22 cellular contexts compared by ENCODE assay signal in the genomic region with DNA sequence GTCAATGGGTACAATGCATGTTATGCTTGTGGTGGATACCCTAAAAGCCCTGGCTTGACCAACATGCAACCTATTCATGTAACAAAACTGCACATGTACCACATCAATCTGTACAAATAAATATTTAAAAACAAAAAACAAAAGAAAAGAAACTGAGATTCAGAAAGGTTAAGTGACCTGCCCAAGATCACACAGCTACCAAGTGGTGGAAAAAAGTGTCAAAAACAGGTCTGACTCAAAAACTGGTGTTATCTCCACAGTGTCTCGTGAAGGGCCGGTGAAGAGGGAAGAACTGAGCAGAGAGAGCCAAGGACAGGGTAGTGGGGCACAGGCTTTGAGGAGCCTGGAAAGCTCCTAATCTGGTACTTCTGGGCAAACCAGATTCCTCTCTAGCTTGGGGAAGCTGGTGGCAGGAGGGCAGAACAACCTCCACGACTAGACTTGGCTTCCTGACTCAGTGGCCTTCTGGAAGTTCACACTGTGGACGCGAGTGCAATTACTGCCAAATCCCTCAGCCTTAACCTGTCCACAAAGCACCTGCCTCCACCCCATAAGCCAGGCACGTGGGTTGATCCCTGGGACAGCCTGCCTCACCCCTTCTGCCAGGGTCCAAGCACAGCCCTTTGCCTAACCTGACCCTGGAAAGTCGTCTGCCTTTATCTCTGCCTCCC. TPM values are rescaled to one million over a fixed set of nuclear protein-coding genes. Genes with fewer than 3 reads are reported as not detected.
A peak's percentile ranks its signal among the peaks of the same experiment; 100 is the strongest.
DNase-seq lines count a peak whose midpoint lies in the region; ATAC-seq and TF ChIP-seq lines count a peak whose summit lies in the region.
"Had no signal": no experiment of that assay in that cellular context is flagged by ENCODE, and none has a peak within 500 bp of the region (broad histone marks: within the 10 kb centered on the region; RNA-seq: fewer than 3 reads in every experiment).

No MANE protein-coding gene starts in this region.

- no peak for ATAC-seq in HG02642 (IDR thresholded peaks at IDR 0.05; ENCODE audit: poor library complexity, unreplicated experiment)
- ATAC-seq: activated T-cell treated with anti-CD3 and anti-CD28 coated beads, Interleukin-2, amount 50 U/mL, for 4 hours had no signal

- no peak overlapping the region for H2AFZ ChIP-seq in Loucy (ENCODE audit: low read length)
- H2AFZ ChIP-seq: GM23248 had no signal

- TF ChIP-seq EP300 in ovary (IDR thresholded peaks at IDR 0.05) = no peak

- peak overlapping the region; percentile 13 to 67 (median 53); a peak in 17 of 22 replicates for H3K27ac ChIP-seq in BLaER1 treated with 17β-estradiol and CSF1 and Interleukin-3, amounts not matched to agents 10 nM and 100 nM
- H3K27ac ChIP-seq in ovary = no peak overlapping the region
- H3K27ac ChIP-seq: GM23248 had no signal

- peak overlapping the region in 10 of 11 experiments; percentile 30 to 68 (median 42); a peak in 17 of 22 replicates for H3K9ac ChIP-seq in BLaER1 treated with 17β-estradiol and CSF1 and Interleukin-3, amounts not matched to agents 10 nM and 100 nM
- H3K9ac ChIP-seq in Loucy (ENCODE audit: low read depth, low read length, poor library complexity, severe bottlenecking) = no peak overlapping the region
- H3K9ac ChIP-seq: GM23248 had no signal

- no peaks in the 10 kb centered on the region; the same call in 1 of the 2 replicates for H3F3A ChIP-seq in Loucy (ENCODE audit: low read depth)

- no peaks in the 10 kb centered on the region for H3K79me2 ChIP-seq in Loucy (ENCODE audit: insufficient read depth, low read length)

- intact Hi-C loops in ovary (cut with DNase I) = no loop called here

- peaks cover under 1 to 9% (median 8%) of the 10 kb centered on the region in 11 experiments; a peak in 15 of 22 replicates for H3K36me3 ChIP-seq in BLaER1 treated with 17β-estradiol and CSF1 and Interleukin-3, amounts not matched to agents 10 nM and 100 nM
- no peaks in the 10 kb centered on the region for H3K36me3 ChIP-seq in Loucy (ENCODE audit: insufficient read depth, low read length)
- no peaks in the 10 kb centered on the region for H3K36me3 ChIP-seq in ovary
- H3K36me3 ChIP-seq in BE2C = no peaks in the 10 kb centered on the region

- peak overlapping the region in 5 of 10 experiments; percentile 17 to 44 (median 22); a peak in 6 of 20 replicates for H3K4me3 ChIP-seq in BLaER1 treated with 17β-estradiol and CSF1 and Interleukin-3, amounts not matched to agents 10 nM and 100 nM
- no peak overlapping the region for H3K4me3 ChIP-seq in Loucy (ENCODE audit: low read length, poor library complexity, severe bottlenecking)
- H3K4me3 ChIP-seq in ovary = no peak overlapping the region
- H3K4me3 ChIP-seq in BE2C (ENCODE audit: low read depth, low read length) = no peak overlapping the region
- H3K4me3 ChIP-seq: GM23248 had no signal

- H3K9me3 ChIP-seq in BLaER1 treated with 17β-estradiol and CSF1 and Interleukin-3, amounts not matched to agents 10 nM and 100 nM (replicated peaks in 1 of 11) = no peaks in the 10 kb centered on the region
- no peaks in the 10 kb centered on the region for H3K9me3 ChIP-seq in Loucy (ENCODE audit: insufficient read depth, low read depth, low read length)
- no peaks in the 10 kb centered on the region for H3K9me3 ChIP-seq in ovary
- no peaks in the 10 kb centered on the region for H3K9me3 ChIP-seq in BE2C

- H3K9me2 ChIP-seq in Loucy (replicated peaks; ENCODE audit: low read depth, low read length) = no peaks in the 10 kb centered on the region

- TF ChIP-seq POLR2A in ovary (IDR thresholded peaks at IDR 0.05) = no peak

- WGBS in ovary, 3 donors = 46 to 67% (median 58%) methylated on average over 7 of the region's 7 CpGs

- H4K20me1 ChIP-seq in BLaER1 treated with 17β-estradiol and CSF1 and Interleukin-3, amounts not matched to agents 10 nM and 100 nM = peaks cover 0 to 13% (median 2%) of the 10 kb centered on the region in 11 experiments; a peak in 5 of 22 replicates
- no peaks in the 10 kb centered on the region for H4K20me1 ChIP-seq in Loucy (ENCODE audit: insufficient read depth, low read length, poor library complexity, severe bottlenecking)

- peak; percentile 36 for DNase-seq in ecto neural progenitor cell (ENCODE audit: low spot score)
- DNase-seq in mesenteric fat pad (ENCODE audit: low spot score) = peak; percentile 55
- no peak for DNase-seq in ovary
- no peak for DNase-seq in dedifferentiated amniotic fluid mesenchymal stem cell (ENCODE audit: extremely low spot score)
- no peak for DNase-seq in BE2C
- DNase-seq: activated CD4-positive, alpha-beta T cell treated with anti-CD3 and anti-CD28 coated beads, Interleukin-2, amount 10 ng/mL, durations not matched to agents 7 days and 5 days; activated T-cell treated with anti-CD3 and anti-CD28 coated beads, Interleukin-2, amount 50 U/mL, for 4 hours; central memory CD4-positive, alpha-beta T cell; GM23248; NCI-H1694; NCI-H345; retina; SHP77 treated with DMSO at 0.1 percent for 48 hours; stimulated activated CD4-positive, alpha-beta T cell treated with anti-CD3 and anti-CD28 coated beads, Interleukin-1b, Interleukin-23, amount 100 ng/mL, for 48 hours; T1000 had no signal

- H3K27me3 ChIP-seq in BLaER1 treated with 17β-estradiol and CSF1 and Interleukin-3, amounts not matched to agents 10 nM and 100 nM = no peaks in the 10 kb centered on the region
- H3K27me3 ChIP-seq in Loucy (ENCODE audit: insufficient read depth, low read length, poor library complexity, severe bottlenecking) = no peaks in the 10 kb centered on the region
- H3K27me3 ChIP-seq in ovary = no peaks in the 10 kb centered on the region
- H3K27me3 ChIP-seq in BE2C = 0 out of 2 replicates have a peak, but pooled peaks cover 8% of the 10 kb centered on the region

- H3K4me2 ChIP-seq in BLaER1 treated with 17β-estradiol and CSF1 and Interleukin-3, amounts not matched to agents 10 nM and 100 nM = peak overlapping the region; percentile 76 to 94 (median 85)
- peak overlapping the region; percentile 46 for H3K4me2 ChIP-seq in Loucy (ENCODE audit: low read depth, low read length, poor library complexity, severe bottlenecking)

- no peak for TF ChIP-seq CTCF in Loucy (conservative IDR thresholded peaks at IDR 0.05; ENCODE audit: low read length)
- no peak for TF ChIP-seq CTCF in ovary (IDR thresholded peaks at IDR 0.05)
- TF ChIP-seq CTCF in BE2C (IDR thresholded peaks at IDR 0.05; ENCODE audit: low read depth, low read length) = no peak

- H3K4me1 ChIP-seq in BLaER1 treated with 17β-estradiol and CSF1 and Interleukin-3, amounts not matched to agents 10 nM and 100 nM = peaks cover 38 to 68% (median 46%) of the 10 kb centered on the region in 10 experiments
- H3K4me1 ChIP-seq in Loucy (ENCODE audit: insufficient read depth, low read length, poor library complexity, severe bottlenecking) = peaks cover 16% of the 10 kb centered on the region
- H3K4me1 ChIP-seq in ovary (ENCODE audit: insufficient read depth) = no peaks in the 10 kb centered on the region
- no peaks in the 10 kb centered on the region for H3K4me1 ChIP-seq in BE2C

RNA-seq across cellular contexts. Expression of a gene that starts 15.6 kb away (rescaled TPM):
- 3.6 TPM for total RNA-seq in mesenteric fat pad
- total RNA-seq in ovary = 10 to 100 TPM in 1 of 7 donors, 1 to 10 TPM in 6; 3.3 to 10.4 (median 7.4) TPM
- 1 to 10 TPM; 2.9 to 7.1 TPM for polyA plus RNA-seq in ovary
- polyA plus RNA-seq in BE2C (2012; ENCODE audit: insufficient read depth, insufficient read length, low read depth) = 16.8 TPM

RNA-seq across cellular contexts. Expression of a gene that starts 25.5 kb away (rescaled TPM):
- not detected for total RNA-seq in mesenteric fat pad
- total RNA-seq in ovary = not detected
- 1 to 10 TPM in 1 of 2 donors, under 1 TPM in 1; 0.40 to 2.2 TPM for polyA plus RNA-seq in ovary
- polyA plus RNA-seq in BE2C (2012; ENCODE audit: insufficient read depth, insufficient read length, low read depth) = 1.8 TPM
- total RNA-seq: glomerular endothelial cell, GM23248, subcutaneous adipose tissue had no signal
- polyA plus RNA-seq: adipose tissue, GM23248 had no signal

RNA-seq across cellular contexts. Expression of a gene that starts 33.4 kb away (rescaled TPM):
- total RNA-seq in mesenteric fat pad (0.35 TPM), ovary (under 1 TPM; 0.24 to 0.64 (median 0.45) TPM)
- under 1 TPM; 0.22 to 0.34 TPM for polyA plus RNA-seq in ovary
- polyA plus RNA-seq in BE2C (2012; ENCODE audit: insufficient read depth, insufficient read length, low read depth) = 1.8 TPM
- total RNA-seq: glomerular endothelial cell, GM23248 had no signal
- polyA plus RNA-seq: GM23248 had no signal

RNA-seq across cellular contexts. Expression of a gene that starts 56.6 kb away (rescaled TPM):
- total RNA-seq in mesenteric fat pad (not detected), ovary (under 1 TPM in 3 of 7 donors, not detected in 4; 0.10 to 0.25 (median 0.25) TPM)
- polyA plus RNA-seq in ovary = under 1 TPM in 1 of 2 donors, not detected in 1; 0.07 TPM
- 0.32 TPM for polyA plus RNA-seq in BE2C (2012; ENCODE audit: insufficient read depth, insufficient read length, low read depth)
- total RNA-seq: activated CD4-positive, alpha-beta T cell treated with anti-CD3 and anti-CD28 coated beads, Interleukin-2, amount 10 ng/mL, durations not matched to agents 7 days and 5 days; activated T-cell treated with anti-CD3 and anti-CD28 coated beads, Interleukin-2, amount 50 U/mL, for 4 hours; glomerular endothelial cell; GM23248; neural crest cell; subcutaneous adipose tissue had no signal
- polyA plus RNA-seq: adipose tissue, GM23248 had no signal

RNA-seq across cellular contexts. Expression of a gene that starts 59.1 kb away (rescaled TPM):
- total RNA-seq in mesenteric fat pad (3.6 TPM), ovary (1 to 10 TPM in 1 of 7 donors, under 1 TPM in 4, not detected in 2; 0.10 to 2.6 (median 0.23) TPM)
- under 1 TPM; 0.08 to 0.38 TPM for polyA plus RNA-seq in ovary
- polyA plus RNA-seq in BE2C (2012; ENCODE audit: insufficient read depth, insufficient read length, low read depth) = not detected
- total RNA-seq: glomerular endothelial cell, GM23248 had no signal
- polyA plus RNA-seq: GM23248 had no signal

Comparison
In these comparisons a context has a peak if more than half of its experiments do, and no peak if none do; other contexts are left out.
1. H3K27ac ChIP-seq: peak in BLaER1 treated with 17β-estradiol and CSF1 and Interleukin-3, amounts not matched to agents 10 nM and 100 nM (11 of 11); none in ovary (0 of 2).
2. DNase-seq: peak in ecto neural progenitor cell (single experiment) and mesenteric fat pad (single experiment); none in ovary (0 of 5), dedifferentiated amniotic fluid mesenchymal stem cell (single experiment) and BE2C (single experiment).